8 cellular contexts compared by ENCODE assay signal in genomic region chr1:32394141-32394889, GRCh38. TPM values are rescaled to one million over a fixed set of nuclear protein-coding genes. Genes with fewer than 3 reads are reported as not detected.
DNase-seq lines count a peak whose midpoint lies in the region; FAIRE-seq and TF ChIP-seq lines count a peak whose summit lies in the region.

Gene BSDC1, minus strand, starts transcription at chr1:32394441. Its CDS starts 27 bp downstream, at chr1:32394414.

- H3K27ac ChIP-seq in SK-N-MC (peak within 1 kb of the TSS; percentile 65; the same call in 1 of the 2 replicates), neuronal stem cell (replicated peaks; ENCODE audit: low read length) (peak within 1 kb of the TSS; percentile 97)

- no peak within 1 kb of the TSS for H2AK5ac ChIP-seq in neuronal stem cell (ENCODE audit: low read depth, low read length)

- WGBS in neuronal stem cell (ENCODE audit: extremely low coverage in 2 of 2, insufficient read length in 2 of 2, insufficient replicate concordance in 1 of 2), 2 donors = no CpG with 5 or more reads among the region's 48 CpGs

- peaks cover 13% of the 10 kb centered on the region for H3K36me3 ChIP-seq in SK-N-MC (ENCODE audit: insufficient read depth, low read length)
- peaks cover 17 to 39% of the 10 kb centered on the region in 2 donors for H3K36me3 ChIP-seq in neuronal stem cell (replicated peaks in 1 of 2; ENCODE audit: control insufficient read depth in 2 of 2, insufficient read depth in 2 of 2, low read length in 2 of 2)

- no peak within 1 kb of the TSS for H4K8ac ChIP-seq in neuronal stem cell (ENCODE audit: low read depth, low read length)

- peaks cover 12% of the 10 kb centered on the region; the same call in 1 of the 2 replicates for H3K36me3 Mint-ChIP-seq in HFFc6 (ENCODE audit: low read depth)
- peaks cover 4% of the 10 kb centered on the region for H3K36me3 Mint-ChIP-seq in activated naive CD4-positive, alpha-beta T cell treated with anti-CD3 and anti-CD28 coated beads, Interleukin-2, amount 10 ng/mL, durations not matched to agents 7 days and 5 days

- no peaks in the 10 kb centered on the region for H3K27me3 Mint-ChIP-seq in HFFc6 (ENCODE audit: insufficient read depth)
- H3K27me3 Mint-ChIP-seq in activated naive CD4-positive, alpha-beta T cell treated with anti-CD3 and anti-CD28 coated beads, Interleukin-2, amount 10 ng/mL, durations not matched to agents 7 days and 5 days = peaks cover 9% of the 10 kb centered on the region

- H2AFZ ChIP-seq in neuronal stem cell (ENCODE audit: low read length) = peak within 1 kb of the TSS; percentile 83

- DNase-seq in GM04503 (ENCODE audit: low read depth) = peak; percentile 97
- peak; percentile 99 for DNase-seq in HFFc6
- peak; percentile 99 for DNase-seq in NB4 (ENCODE audit: low read depth)
- peak; percentile 57 for DNase-seq in SK-N-MC (ENCODE audit: low read depth, low spot score)
- peak; percentile 99 for DNase-seq in activated naive CD4-positive, alpha-beta T cell treated with anti-CD3 and anti-CD28 coated beads, Interleukin-2, amount 10 ng/mL, durations not matched to agents 7 days and 5 days
- peak; percentile 85 to 96 for DNase-seq in frontal cortex (ENCODE audit: low spot score in 2 of 2)
- peak; percentile 100 for DNase-seq in neuronal stem cell (ENCODE audit: low spot score)

- H3K14ac ChIP-seq in neuronal stem cell (ENCODE audit: low read length) = peak within 1 kb of the TSS; percentile 77

- H3K23ac ChIP-seq in neuronal stem cell (ENCODE audit: low read depth, low read length, poor library complexity) = peak within 1 kb of the TSS; percentile 8

- H3K79me1 ChIP-seq in neuronal stem cell (ENCODE audit: low read depth, low read length) = peaks cover 7% of the 10 kb centered on the region

- FAIRE-seq in frontal cortex (lab: Jason Lieb, UNC) = peak; percentile 98

- peak within 1 kb of the TSS; percentile 56 for H2BK5ac ChIP-seq in neuronal stem cell (ENCODE audit: low read length)

- peak; percentile 60 for TF ChIP-seq POLR2A in NB4 (IDR thresholded peaks at IDR 0.05; ENCODE audit: extremely low read depth, insufficient read length)

- no peaks in the 10 kb centered on the region for H3K9me3 ChIP-seq in SK-N-MC (ENCODE audit: low read depth, low read length)
- H3K9me3 ChIP-seq in neuronal stem cell (replicated peaks in 1 of 2; ENCODE audit: control insufficient read depth in 2 of 2, insufficient read depth in 1 of 2, low read depth in 1 of 2, low read length in 2 of 2) = peaks cover 0 to 2% of the 10 kb centered on the region in 2 donors

- H2BK120ac ChIP-seq in neuronal stem cell (ENCODE audit: low read depth, low read length) = no peak within 1 kb of the TSS

- no peak within 1 kb of the TSS for H2BK12ac ChIP-seq in neuronal stem cell (ENCODE audit: low read length)

- peak within 1 kb of the TSS; percentile 97 for H3K4me3 Mint-ChIP-seq in HFFc6
- peak within 1 kb of the TSS; percentile 99 for H3K4me3 Mint-ChIP-seq in activated naive CD4-positive, alpha-beta T cell treated with anti-CD3 and anti-CD28 coated beads, Interleukin-2, amount 10 ng/mL, durations not matched to agents 7 days and 5 days

- H3K27me3 ChIP-seq in neuronal stem cell (ENCODE audit: control insufficient read depth in 3 of 3, insufficient read depth in 3 of 3, low read depth in 1 of 3, low read length in 3 of 3) = no peaks in the 10 kb centered on the region

- H3K4me3 ChIP-seq in NB4 (ENCODE audit: low read depth, low read length) (peak within 1 kb of the TSS; percentile 89), SK-N-MC (peak within 1 kb of the TSS; percentile 97), neuronal stem cell (ENCODE audit: low read length in 2 of 2) (peak within 1 kb of the TSS; percentile 78 to 97)

- TF ChIP-seq CTCF in HFFc6 (IDR thresholded peaks at IDR 0.05) (no peak), NB4 (IDR thresholded peaks at IDR 0.05; ENCODE audit: low read depth, low read length) (no peak), subcutaneous adipose tissue (IDR thresholded peaks at IDR 0.05; ENCODE audit: low read depth) (no peak)

- peak within 1 kb of the TSS; percentile 58 for H3K18ac ChIP-seq in neuronal stem cell (ENCODE audit: low read length)

- peak within 1 kb of the TSS; percentile 93 for H3K9ac ChIP-seq in SK-N-MC (ENCODE audit: insufficient read length)
- peak within 1 kb of the TSS; percentile 95 for H3K9ac ChIP-seq in neuronal stem cell (ENCODE audit: low read depth, low read length, poor library complexity)

- CTCF ChIA-PET in activated naive CD4-positive, alpha-beta T cell treated with anti-CD3 and anti-CD28 coated beads, Interleukin-2, amount 10 ng/mL, durations not matched to agents 7 days and 5 days (lab: Charles Lee) = interaction anchor here (0.7 to 1.8 kb wide), 6 partner anchors 8 to 186 kb away, joined by 3 to 9 read pairs (median 3); partner anchors contain the start of gene DCDC2B

- H3K27ac Mint-ChIP-seq in HFFc6 = peak within 1 kb of the TSS; percentile 97
- H3K27ac Mint-ChIP-seq in activated naive CD4-positive, alpha-beta T cell treated with anti-CD3 and anti-CD28 coated beads, Interleukin-2, amount 10 ng/mL, durations not matched to agents 7 days and 5 days = peak within 1 kb of the TSS; percentile 97

- no peak within 1 kb of the TSS for H3K4ac ChIP-seq in neuronal stem cell (ENCODE audit: low read length)

- H3K4me2 ChIP-seq in neuronal stem cell (ENCODE audit: insufficient read depth, low read length, poor library complexity, severe bottlenecking) = peak within 1 kb of the TSS; percentile 79

- peaks cover 28% of the 10 kb centered on the region for H3K4me1 Mint-ChIP-seq in HFFc6 (ENCODE audit: low read depth)
- H3K4me1 Mint-ChIP-seq in activated naive CD4-positive, alpha-beta T cell treated with anti-CD3 and anti-CD28 coated beads, Interleukin-2, amount 10 ng/mL, durations not matched to agents 7 days and 5 days = peaks cover 29% of the 10 kb centered on the region

- H3K9me3 Mint-ChIP-seq in HFFc6 = no peaks in the 10 kb centered on the region
- H3K9me3 Mint-ChIP-seq in activated naive CD4-positive, alpha-beta T cell treated with anti-CD3 and anti-CD28 coated beads, Interleukin-2, amount 10 ng/mL, durations not matched to agents 7 days and 5 days = no peaks in the 10 kb centered on the region

- no peak within 1 kb of the TSS for H4K91ac ChIP-seq in neuronal stem cell (ENCODE audit: low read depth, low read length, poor library complexity)

- peaks cover 4% of the 10 kb centered on the region in 2 donors for H3K4me1 ChIP-seq in neuronal stem cell (ENCODE audit: control insufficient read depth in 2 of 2, insufficient read depth in 1 of 2, low read depth in 1 of 2, low read length in 2 of 2)

- H2BK15ac ChIP-seq in neuronal stem cell (ENCODE audit: low read length) = no peak within 1 kb of the TSS

RNA-seq across cellular contexts. Expression of gene BSDC1, which starts in this region (rescaled TPM):
- total RNA-seq in HFFc6 (2021; fragmentation: NEBNext Ultra II Directional; extraction: Animal tissue kit (Norgen Biotek cat#: 25700)) = 10 to 100 TPM; 52.9 to 65.5 (median 60.1) TPM
- total RNA-seq in frontal cortex = 65.2 TPM
- polyA plus RNA-seq in neuronal stem cell (2013, experiment 1 of 2) = 34.0 TPM
- 36.4 TPM for polyA plus RNA-seq in neuronal stem cell (2013, experiment 2 of 2)
- 10 to 100 TPM; 49.4 to 92.1 (median 71.9) TPM for total RNA-seq in subcutaneous adipose tissue

Comparison
In these comparisons a context has a peak if more than half of its experiments do, and no peak if none do; other contexts are left out.
1. Peak in every context shown above with its lines: DNase-seq, H3K4me3 ChIP-seq and H3K27ac ChIP-seq.